In genomic region chr11:95085117-95085825, GRCh38 we compare ENCODE assay signal across 25 cellular contexts. TPM values are rescaled to one million over a fixed set of nuclear protein-coding genes. Genes with fewer than 3 reads are reported as not detected.
DNase-seq lines count a peak whose midpoint lies in the region; ATAC-seq, FAIRE-seq and TF ChIP-seq lines count a peak whose summit lies in the region.
"Had no signal": no experiment of that assay in that cellular context is flagged by ENCODE, and none has a peak within 500 bp of the region (broad histone marks: within the 10 kb centered on the region; RNA-seq: fewer than 3 reads in every experiment).

No MANE protein-coding gene starts in this region.

- peaks cover 17 to 86% (median 69%) of the 10 kb centered on the region in 10 experiments for H3K4me1 ChIP-seq in BLaER1 treated with 17β-estradiol and CSF1 and Interleukin-3, amounts not matched to agents 10 nM and 100 nM
- H3K4me1 ChIP-seq in keratinocyte (ENCODE audit: control insufficient read depth, extremely low read depth, insufficient read depth, low read length) = peaks cover 16% of the 10 kb centered on the region

- no peaks in the 10 kb centered on the region for H3K36me3 Mint-ChIP-seq in T-helper 17 cell (ENCODE audit: low read depth)
- H3K36me3 Mint-ChIP-seq: IgD-negative memory B cell had no signal

- no peaks in the 10 kb centered on the region for H3K9me3 ChIP-seq in BLaER1 treated with 17β-estradiol and CSF1 and Interleukin-3, amounts not matched to agents 10 nM and 100 nM (replicated peaks in 1 of 11)
- H3K9me3 ChIP-seq in T-helper 17 cell (ENCODE audit: control insufficient read depth, low read length, poor library complexity, severe bottlenecking) = no peaks in the 10 kb centered on the region
- H3K9me3 ChIP-seq in keratinocyte (ENCODE audit: control insufficient read depth, low read depth, low read length) = no peaks in the 10 kb centered on the region
- H3K9me3 ChIP-seq: adrenal gland, right lobe of liver had no signal

- dilution Hi-C loops in keratinocyte (cut with MboI; ENCODE audit: extremely low pct_ligation_motif_present, low sequenced_read_pairs) = no loop called here

- no peaks in the 10 kb centered on the region for H3K36me3 ChIP-seq in BLaER1 treated with 17β-estradiol and CSF1 and Interleukin-3, amounts not matched to agents 10 nM and 100 nM
- no peaks in the 10 kb centered on the region for H3K36me3 ChIP-seq in keratinocyte (ENCODE audit: control insufficient read depth in 2 of 2, extremely low read depth in 1 of 2, insufficient read depth in 2 of 2, low read length in 2 of 2)
- H3K36me3 ChIP-seq: adrenal gland, right lobe of liver had no signal

- ATAC-seq in T-helper 17 cell = no peak
- ATAC-seq in GM21576 (IDR thresholded peaks at IDR 0.05; ENCODE audit: unreplicated experiment) = no peak

- H3K4me1 Mint-ChIP-seq in T-helper 17 cell = peaks cover 15% of the 10 kb centered on the region

- no peaks in the 10 kb centered on the region for H3K27me3 Mint-ChIP-seq in T-helper 17 cell
- H3K27me3 Mint-ChIP-seq: IgD-negative memory B cell had no signal

- no peak overlapping the region for H2AFZ ChIP-seq in keratinocyte (ENCODE audit: control insufficient read depth, low read length)

- H3K79me2 ChIP-seq in keratinocyte (ENCODE audit: control insufficient read depth, insufficient read depth, low read length) = no peaks in the 10 kb centered on the region

- TF ChIP-seq CTCF in keratinocyte (optimal IDR thresholded peaks at IDR 0.05 in 1 of 3, IDR thresholded peaks at IDR 0.05 in 1 of 3, conservative IDR thresholded peaks at IDR 0.05 in 1 of 3; ENCODE audit: extremely low read depth in 1 of 3, insufficient read depth in 2 of 3, low read length in 3 of 3) = no peak

- H3K27me3 ChIP-seq in BLaER1 treated with 17β-estradiol and CSF1 and Interleukin-3, amounts not matched to agents 10 nM and 100 nM = no peaks in the 10 kb centered on the region; a peak in 1 of 22 replicates
- H3K27me3 ChIP-seq in keratinocyte (ENCODE audit: control insufficient read depth, extremely low read depth, insufficient read depth, low read length) = no peaks in the 10 kb centered on the region
- H3K27me3 ChIP-seq: adrenal gland, right lobe of liver had no signal

- FAIRE-seq in GM12891 (lab: Jason Lieb, UNC) = peak; percentile 69
- FAIRE-seq in keratinocyte (lab: Jason Lieb, UNC) = no peak
- FAIRE-seq: GM12878, TTC549 had no signal

- TF ChIP-seq POLR2A in GM12891 (IDR thresholded peaks at IDR 0.05; ENCODE audit: low read depth, low read length) = no peak

- no peaks in the 10 kb centered on the region for H3K9me1 ChIP-seq in keratinocyte (ENCODE audit: control insufficient read depth, extremely low read depth, insufficient read depth, low read length)

- DNase-seq in GM12891 (ENCODE audit: insufficient read length, low spot score) = no peak
- no peak for DNase-seq in T-helper 17 cell
- DNase-seq in keratinocyte (ENCODE audit: low read depth, low spot score) = no peak
- no peak for DNase-seq in stimulated activated CD4-positive, alpha-beta T cell treated with anti-CD3 and anti-CD28 coated beads, Interleukin-4, amount 100 ng/mL, for 1 hour
- no peak for DNase-seq in DMS79 treated with DMSO at 0.1 percent for 48 hours (lab: John Stamatoyannopoulos, UW)
- DNase-seq: adrenal gland; DMS 273 treated with DMSO at 0.1 percent for 48 hours; effector CD8-positive, alpha-beta T cell; GF-D8; glutamatergic neuron; GOT3; MM.1S; NCI-H187 treated with DMSO at 0.1 percent for 48 hours; NCI-H345; right lobe of liver had no signal

- H3K9ac ChIP-seq in BLaER1 treated with 17β-estradiol and CSF1 and Interleukin-3, amounts not matched to agents 10 nM and 100 nM = no peak overlapping the region
- H3K9ac ChIP-seq in keratinocyte (ENCODE audit: control insufficient read depth, extremely low read depth, insufficient read depth, low read length) = no peak overlapping the region

- no peak overlapping the region for H3K4me3 ChIP-seq in BLaER1 treated with 17β-estradiol and CSF1 and Interleukin-3, amounts not matched to agents 10 nM and 100 nM
- H3K4me3 ChIP-seq in keratinocyte (ENCODE audit: control insufficient read depth in 2 of 3, extremely low read depth in 1 of 3, insufficient read depth in 2 of 3, low read depth in 1 of 3, low read length in 3 of 3) = no peak overlapping the region
- H3K4me3 ChIP-seq: adrenal gland, GM12878, lung, right lobe of liver had no signal

- H4K20me1 ChIP-seq in BLaER1 treated with 17β-estradiol and CSF1 and Interleukin-3, amounts not matched to agents 10 nM and 100 nM = 0 out of 22 replicates have a peak, but pooled peaks cover 0 to 3% (median 0%) of the 10 kb centered on the region in 11 experiments
- no peaks in the 10 kb centered on the region for H4K20me1 ChIP-seq in keratinocyte (ENCODE audit: control insufficient read depth, extremely low read depth, insufficient read depth, low read length)

- no peak overlapping the region for H3K4me3 Mint-ChIP-seq in T-helper 17 cell

- peak overlapping the region; percentile 27 for H3K27ac Mint-ChIP-seq in T-helper 17 cell
- H3K27ac Mint-ChIP-seq: IgD-negative memory B cell had no signal

- no peak overlapping the region for H3K27ac ChIP-seq in BLaER1 treated with 17β-estradiol and CSF1 and Interleukin-3, amounts not matched to agents 10 nM and 100 nM
- no peak overlapping the region for H3K27ac ChIP-seq in keratinocyte (ENCODE audit: control insufficient read depth, insufficient read depth, low read length)
- H3K27ac ChIP-seq: adrenal gland, right lobe of liver, RWPE1 had no signal

- peak overlapping the region in 7 of 11 experiments; percentile 0 to 89 (median 37); a peak in 10 of 22 replicates for H3K4me2 ChIP-seq in BLaER1 treated with 17β-estradiol and CSF1 and Interleukin-3, amounts not matched to agents 10 nM and 100 nM
- H3K4me2 ChIP-seq in keratinocyte (ENCODE audit: control insufficient read depth, extremely low read depth, insufficient read depth, low read depth, low read length) = peak overlapping the region; percentile 25

TF ChIP-seq in GM12891, 5 proteins besides CTCF, POLR2A, EP300 and RAD21:
- TF ChIP-seq SPI1 (IDR thresholded peaks at IDR 0.05; ENCODE audit: low read depth, low read length) (no peak), POU2F2 (IDR thresholded peaks at IDR 0.05; ENCODE audit: low read depth, low read length) (no peak), TAF1 (IDR thresholded peaks at IDR 0.05; ENCODE audit: low read depth, low read length) (no peak), PAX5 (IDR thresholded peaks at IDR 0.05; ENCODE audit: insufficient read depth, low read length, severe bottlenecking) (no peak), POLR2AphosphoS5 (IDR thresholded peaks at IDR 0.05; ENCODE audit: low read depth, low read length) (no peak)
TF ChIP-seq in GM12891: peak in this region for 0.

RNA-seq across cellular contexts. Expression of gene ENDOD1, which starts 4.4 kb away (rescaled TPM):
- polyA plus RNA-seq in GM12891 (2012; ENCODE audit: low read depth, missing spikeins) = 6.6 TPM
- 10 to 100 TPM in 1 of 2 donors, 1 to 10 TPM in 1; 7.3 to 22.5 TPM for total RNA-seq in T-helper 17 cell
- 27.2 to 36.0 TPM (median 35.5 TPM) in 3 replicates for polyA plus RNA-seq in keratinocyte
- 34.5 TPM for polyA plus RNA-seq in keratinocyte (2011; ENCODE audit: low read depth)
- 13.1 and 21.4 TPM in 2 replicates for polyA plus RNA-seq in keratinocyte (2011; cell fraction: cytosol; rRNA removed)
- polyA plus RNA-seq in keratinocyte (2011; cell fraction: nucleus; rRNA removed) = 44.5 and 53.7 TPM in 2 replicates
- 33.8 and 50.7 TPM in 2 replicates for polyA plus RNA-seq in keratinocyte (2012; ENCODE audit: low replicate concordance)
- 34.8 to 49.0 TPM (median 45.2 TPM) in 3 replicates for polyA minus RNA-seq in keratinocyte
- 31.7 TPM for polyA minus RNA-seq in keratinocyte (2011; cell fraction: cytosol; rRNA and poly(A)+ RNA removed)
- 59.9 and 88.3 TPM in 2 replicates for polyA minus RNA-seq in keratinocyte (2011; cell fraction: nucleus; rRNA and poly(A)+ RNA removed)

RNA-seq across cellular contexts. Expression of gene SRSF8, which starts 18.6 kb away (rescaled TPM):
- polyA plus RNA-seq in GM12891 (2012; ENCODE audit: low read depth, missing spikeins) = 21.7 TPM
- 10 to 100 TPM; 59.1 to 76.5 TPM for total RNA-seq in T-helper 17 cell
- polyA plus RNA-seq in keratinocyte = 37.8 to 47.7 TPM (median 43.0 TPM) in 3 replicates
- 15.7 TPM for polyA plus RNA-seq in keratinocyte (2011; ENCODE audit: low read depth)
- 35.3 and 57.1 TPM in 2 replicates for polyA plus RNA-seq in keratinocyte (2011; cell fraction: cytosol; rRNA removed)
- polyA plus RNA-seq in keratinocyte (2011; cell fraction: nucleus; rRNA removed) = 36.9 and 45.8 TPM in 2 replicates
- 39.3 and 49.9 TPM in 2 replicates for polyA plus RNA-seq in keratinocyte (2012; ENCODE audit: low replicate concordance)
- 11.3 to 25.0 TPM (median 21.3 TPM) in 3 replicates for polyA minus RNA-seq in keratinocyte
- polyA minus RNA-seq in keratinocyte (2011; cell fraction: cytosol; rRNA and poly(A)+ RNA removed) = 15.3 TPM
- 11.4 and 13.8 TPM in 2 replicates for polyA minus RNA-seq in keratinocyte (2011; cell fraction: nucleus; rRNA and poly(A)+ RNA removed)

RNA-seq across cellular contexts. Expression of gene KDM4F, which starts 36.0 kb away (rescaled TPM):
- not detected for polyA plus RNA-seq in GM12891 (2012; ENCODE audit: low read depth, missing spikeins)
- total RNA-seq in T-helper 17 cell = not detected
- polyA plus RNA-seq in keratinocyte = not detected in 3 replicates
- not detected for polyA plus RNA-seq in keratinocyte (2011; ENCODE audit: low read depth)
- not detected in 2 replicates for polyA plus RNA-seq in keratinocyte (2011; cell fraction: cytosol; rRNA removed)
- polyA plus RNA-seq in keratinocyte (2011; cell fraction: nucleus; rRNA removed) = not detected in 2 replicates
- not detected in 2 replicates for polyA plus RNA-seq in keratinocyte (2012; ENCODE audit: low replicate concordance)
- not detected in 3 replicates for polyA minus RNA-seq in keratinocyte
- polyA minus RNA-seq in keratinocyte (2011; cell fraction: cytosol; rRNA and poly(A)+ RNA removed) = not detected
- not detected in 2 replicates for polyA minus RNA-seq in keratinocyte (2011; cell fraction: nucleus; rRNA and poly(A)+ RNA removed)
- total RNA-seq: adrenal gland, fibroblast of lung, GM12878, lung, myocyte, osteocyte, right lobe of liver had no signal
- polyA plus RNA-seq: adrenal gland, fibroblast of lung, GM12878, IgD-negative memory B cell, lung had no signal
